Comparison of ENCODE assay signal across 16 cellular contexts in the genomic region with DNA sequence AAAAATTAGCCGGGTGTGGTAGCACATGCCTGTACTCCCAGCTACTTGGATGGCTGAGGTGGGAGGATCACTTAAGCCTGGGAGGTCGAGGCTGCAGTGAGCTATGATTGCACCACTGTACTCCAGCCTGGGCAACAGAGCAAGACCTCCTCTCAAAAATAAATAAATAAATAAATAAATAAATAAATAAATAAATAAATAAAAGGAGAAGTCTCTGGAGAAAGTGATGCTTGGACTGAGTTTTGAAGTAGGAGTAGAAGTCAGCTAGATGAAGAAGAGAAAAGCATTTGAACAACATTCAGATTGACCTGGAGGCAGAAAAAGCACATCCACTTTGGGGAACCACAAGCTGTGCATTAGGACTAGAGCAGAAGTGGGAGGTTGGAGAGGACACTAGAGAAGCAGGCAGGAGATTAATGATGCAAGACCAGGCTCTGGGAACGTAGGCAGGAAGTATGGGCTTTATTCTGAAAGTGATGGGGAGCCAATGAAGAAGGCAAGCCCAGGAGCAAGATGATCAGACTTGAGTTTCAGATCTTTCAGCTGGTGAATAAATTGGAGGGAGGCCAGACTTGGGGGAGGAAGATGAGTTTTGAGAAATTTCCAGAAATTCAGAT. TPM values are rescaled to one million over a fixed set of nuclear protein-coding genes. Genes with fewer than 3 reads are reported as not detected.
DNase-seq lines count a peak whose midpoint lies in the region; ATAC-seq and TF ChIP-seq lines count a peak whose summit lies in the region.
"Had no signal": no experiment of that assay in that cellular context is flagged by ENCODE, and none has a peak within 500 bp of the region (broad histone marks: within the 10 kb centered on the region; RNA-seq: fewer than 3 reads in every experiment).

No MANE protein-coding gene starts in this region.

- H3K9me3 ChIP-seq in GM23248 (ENCODE audit: low read depth) (no peaks in the 10 kb centered on the region), vagina (no peaks in the 10 kb centered on the region)

- no peaks in the 10 kb centered on the region for H4K20me1 ChIP-seq in GM23248 (ENCODE audit: insufficient read depth)

- H3K27me3 Mint-ChIP-seq in activated T-cell treated with anti-CD3 and anti-CD28 coated beads, Interleukin-2, amount 50 U/mL, for 72 hours (ENCODE audit: low read depth): no peaks in the 10 kb centered on the region
- H3K27me3 Mint-ChIP-seq in T-cell: no peaks in the 10 kb centered on the region
- no peaks in the 10 kb centered on the region for H3K27me3 Mint-ChIP-seq in neural crest cell (ENCODE audit: low read depth)

- no peak overlapping the region for H3K4me3 ChIP-seq in GM23248
- H3K4me3 ChIP-seq in vagina: no peak overlapping the region
- H3K4me3 ChIP-seq: dorsolateral prefrontal cortex, esophagus squamous epithelium had no signal

- TF ChIP-seq POLR2A in vagina (IDR thresholded peaks at IDR 0.05): no peak

- 25 to 30% methylated on average over 3 of the region's 3 CpGs for WGBS in GM23248 (ENCODE audit: low coverage in 1 of 2, low lambda C conversion rate in 2 of 2, missing lambda C conversion rate in 2 of 2), 2 experiments

- peaks cover 14 to 44% of the 10 kb centered on the region in 2 donors for H3K36me3 Mint-ChIP-seq in activated T-cell treated with anti-CD3 and anti-CD28 coated beads, Interleukin-2, amount 50 U/mL, for 72 hours (ENCODE audit: insufficient read depth in 2 of 2)
- H3K36me3 Mint-ChIP-seq in T-cell: peaks cover 65% of the 10 kb centered on the region
- no peaks in the 10 kb centered on the region for H3K36me3 Mint-ChIP-seq in neural crest cell (ENCODE audit: low read depth)

- H3K36me3 ChIP-seq in GM23248 (ENCODE audit: low read depth) (no peaks in the 10 kb centered on the region), vagina (no peaks in the 10 kb centered on the region)
- H3K36me3 ChIP-seq: brain microvascular endothelial cell, esophagus squamous epithelium had no signal

- H3K9me2 ChIP-seq in GM23248 (ENCODE audit: insufficient read depth): no peaks in the 10 kb centered on the region

- H3F3A ChIP-seq in GM23248 (ENCODE audit: insufficient read depth): no peaks in the 10 kb centered on the region

- POLR2A ChIA-PET in T-cell (lab: Charles Lee): interaction anchor here in 1 of 2 donors (0.5 kb wide), 1 partner anchor 27 kb away, joined by 4 read pairs; no protein-coding TSS in a partner anchor

- TF ChIP-seq CTCF in neural crest cell (conservative IDR thresholded peaks at IDR 0.05) (no peak), vagina (IDR thresholded peaks at IDR 0.05) (no peak)

- H3K9ac ChIP-seq in GM23248: no peak overlapping the region

- CTCF ChIA-PET in T-cell (lab: Charles Lee): interaction anchor here in 1 of 2 donors (0.8 kb wide), 1 partner anchor 9 kb away, joined by 3 read pairs; no protein-coding TSS in a partner anchor

- H3K4me1 ChIP-seq in GM23248 (ENCODE audit: insufficient read depth) (no peaks in the 10 kb centered on the region), vagina (no peaks in the 10 kb centered on the region)
- H3K4me1 ChIP-seq: esophagus squamous epithelium had no signal

- H3K9me3 Mint-ChIP-seq in activated T-cell treated with anti-CD3 and anti-CD28 coated beads, Interleukin-2, amount 50 U/mL, for 72 hours: peaks cover 2 to 4% of the 10 kb centered on the region in 2 donors
- peaks cover 0 to 12% (median 5%) of the 10 kb centered on the region in 3 donors for H3K9me3 Mint-ChIP-seq in T-cell
- no peaks in the 10 kb centered on the region for H3K9me3 Mint-ChIP-seq in neural crest cell

- H3K79me2 ChIP-seq in GM23248 (ENCODE audit: insufficient read depth): no peaks in the 10 kb centered on the region

- H3K4me3 Mint-ChIP-seq in activated T-cell treated with anti-CD3 and anti-CD28 coated beads, Interleukin-2, amount 50 U/mL, for 72 hours: no peak overlapping the region
- no peak overlapping the region for H3K4me3 Mint-ChIP-seq in T-cell
- no peak overlapping the region for H3K4me3 Mint-ChIP-seq in neural crest cell

- H3K4me1 Mint-ChIP-seq in activated T-cell treated with anti-CD3 and anti-CD28 coated beads, Interleukin-2, amount 50 U/mL, for 72 hours (ENCODE audit: low read depth): peaks cover 19% of the 10 kb centered on the region
- H3K4me1 Mint-ChIP-seq in T-cell (peaks cover 16 to 17% (median 17%) of the 10 kb centered on the region in 3 donors), neural crest cell (peaks cover 3% of the 10 kb centered on the region)

- H3K4me2 ChIP-seq in GM23248 (ENCODE audit: unreplicated experiment): no peak overlapping the region

- H3K27ac ChIP-seq in GM23248 (no peak overlapping the region), vagina (no peak overlapping the region)
- H3K27ac ChIP-seq: brain microvascular endothelial cell, esophagus squamous epithelium, RWPE1 had no signal

- H3K27me3 ChIP-seq in GM23248 (replicated peaks; ENCODE audit: insufficient read depth) (peaks cover 4% of the 10 kb centered on the region; the same call in 1 of the 2 replicates), vagina (no peaks in the 10 kb centered on the region)
- H3K27me3 ChIP-seq: brain microvascular endothelial cell, dorsolateral prefrontal cortex, esophagus squamous epithelium had no signal

- ATAC-seq in activated T-cell treated with anti-CD3 and anti-CD28 coated beads, Interleukin-2, amount 50 U/mL, for 72 hours (replicated peaks in 1 of 2): no peak
- no peak for ATAC-seq in T-cell (replicated peaks in 1 of 4)
- ATAC-seq in HG03097 (IDR thresholded peaks at IDR 0.05; ENCODE audit: low FRiP score, unreplicated experiment): no peak

- no peak for DNase-seq in activated T-cell treated with anti-CD3 and anti-CD28 coated beads, Interleukin-2, amount 50 U/mL, for 72 hours
- DNase-seq in activated T-cell treated with anti-CD3 and anti-CD28 coated beads, Interleukin-2, amount 50 U/mL, for 1 hour: no peak
- DNase-seq in GM23248 (peak; percentile 9), T-cell (no peak), neural crest cell (ENCODE audit: low read depth, low spot score) (no peak), occipital lobe (lab: John Stamatoyannopoulos, UW) (no peak), vagina (ENCODE audit: extremely low spot score in 2 of 2) (no peak)
- DNase-seq: activated CD4-positive, alpha-beta T cell treated with anti-CD3 and anti-CD28 coated beads for 4 hours; AML-193; brain microvascular endothelial cell; dorsolateral prefrontal cortex; esophagus squamous epithelium; NCI-H1105; NCI-H526 had no signal

- peak overlapping the region; percentile 61 for H3K27ac Mint-ChIP-seq in activated T-cell treated with anti-CD3 and anti-CD28 coated beads, Interleukin-2, amount 50 U/mL, for 72 hours
- peak overlapping the region; percentile 4 to 15 for H3K27ac Mint-ChIP-seq in T-cell
- H3K27ac Mint-ChIP-seq in neural crest cell (ENCODE audit: unreplicated experiment): peak overlapping the region; percentile 2

- in situ Hi-C loops in GM23248 (cut with MboI): no loop called here

- H2AFZ ChIP-seq in GM23248: no peak overlapping the region

- intact Hi-C loops in vagina (cut with DNase I): no loop called here

RNA-seq across cellular contexts. Expression of gene KLHL6, which starts 48.7 kb away (rescaled TPM):
- 10 to 100 TPM; 83.5 to 88.8 TPM for total RNA-seq in activated T-cell treated with anti-CD3 and anti-CD28 coated beads, Interleukin-2, amount 50 U/mL, for 72 hours
- not detected in 2 replicates for total RNA-seq in GM23248 (2014; rRNA removed; shearing (Covaris generic))
- not detected in 2 replicates for polyA plus RNA-seq in GM23248 (2016; fragmentation: Nextera tagmentation; extraction: Ambion mirVana)
- total RNA-seq in T-cell (10 to 100 TPM; 34.8 to 54.7 (median 52.5) TPM), neural crest cell (0.11 and 0.12 TPM in 2 replicates), occipital lobe (1.1 TPM), vagina (1.7 TPM)

Comparison
In these comparisons a context has a peak if more than half of its experiments do, and no peak if none do; other contexts are left out.
1. H3K27ac Mint-ChIP-seq: peak in every context shown above with its lines; median percentile 61 in activated T-cell treated with anti-CD3 and anti-CD28 coated beads, Interleukin-2, amount 50 U/mL, for 72 hours; 10 in T-cell; 2 in neural crest cell.
2. RNA of gene KLHL6, which starts 48.7 kb away (total RNA-seq): 83.5 to 88.8 TPM in activated T-cell treated with anti-CD3 and anti-CD28 coated beads, Interleukin-2, amount 50 U/mL, for 72 hours and 34.8 to 54.7 TPM in T-cell; 1.7 TPM in vagina (single experiment), 1.1 TPM in occipital lobe (single experiment), 0.11 to 0.12 TPM in neural crest cell and not detected in GM23248; every median in the first group is over 10 times any median in the second.